ENCODE assay signal across 20 cellular contexts in genomic region chr6:89890845-89891528, GRCh38. TPM values are rescaled to one million over a fixed set of nuclear protein-coding genes. Genes with fewer than 3 reads are reported as not detected.
"Had no signal": no experiment of that assay in that cellular context is flagged by ENCODE, and none has a peak within 500 bp of the region (broad histone marks: within the 10 kb centered on the region; RNA-seq: fewer than 3 reads in every experiment).

No MANE protein-coding gene starts in this region.

RNA-seq across cellular contexts. Expression of gene GJA10, which starts 3.3 kb away (rescaled TPM):
- total RNA-seq: activated CD4-positive, alpha-beta memory T cell treated with anti-CD3 and anti-CD28 coated beads for 36 hours; activated CD4-positive, alpha-beta T cell treated with anti-CD3 and anti-CD28 coated beads, Interleukin-2, amount 10 ng/mL, durations not matched to agents 24 days and 14 days; activated T-cell treated with anti-CD3 and anti-CD28 coated beads, Interleukin-2, amount 50 U/mL, for 4 hours; activated T-helper 17 cell treated with anti-CD3 and anti-CD28 coated beads, Interleukin-2, amount 50 U/mL, for 72 hours; astrocyte; cardiac septum; cerebellum; dorsolateral prefrontal cortex; esophagus mucosa; left ventricle myocardium inferior; lung; mesenteric fat pad; mucosa of descending colon; myocyte; natural killer cell treated with Interleukin-12 subunit alpha and Interleukin-12 subunit beta and Interleukin-15 and Interleukin-18, amount 100 ng/mL, for 72 hours; osteocyte; prostate gland; sciatic nerve; transverse colon; uterus had no signal
- polyA plus RNA-seq: lung had no signal
